10 cellular contexts compared by ENCODE assay signal in the genomic region with DNA sequence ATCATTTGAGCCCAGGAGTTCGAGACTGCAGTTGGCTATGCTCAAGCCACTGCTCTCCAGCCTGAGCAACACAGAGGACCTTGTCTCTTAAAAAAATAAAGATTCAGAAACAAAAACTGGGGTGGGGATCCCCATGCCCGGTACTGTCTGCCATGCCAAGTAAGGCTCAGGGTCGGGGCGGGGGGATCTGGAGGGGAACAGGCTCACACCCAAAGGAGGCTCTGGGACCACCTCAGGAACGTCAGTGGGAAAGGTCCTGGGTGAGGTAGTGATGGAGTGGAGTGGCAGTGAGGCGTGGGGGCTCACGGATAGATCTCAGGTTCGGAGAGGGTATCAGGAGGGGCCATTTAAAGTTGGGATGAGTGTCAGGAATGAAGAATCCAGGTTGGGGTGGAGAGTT. TPM values are rescaled to one million over a fixed set of nuclear protein-coding genes. Genes with fewer than 3 reads are reported as not detected.
DNase-seq lines count a peak whose midpoint lies in the region; ATAC-seq and TF ChIP-seq lines count a peak whose summit lies in the region.
"Had no signal": no experiment of that assay in that cellular context is flagged by ENCODE, and none has a peak within 500 bp of the region (broad histone marks: within the 10 kb centered on the region; RNA-seq: fewer than 3 reads in every experiment).

No MANE protein-coding gene starts in this region.

- H3K9ac ChIP-seq in BLaER1 (peak overlapping the region; percentile 68; the same call in 1 of the 2 replicates), Loucy (ENCODE audit: low read depth, low read length, poor library complexity, severe bottlenecking) (peak overlapping the region; percentile 95)

- peak overlapping the region; percentile 58 for H3K4me3 ChIP-seq in BLaER1
- H3K4me3 ChIP-seq in Loucy (ENCODE audit: low read length, poor library complexity, severe bottlenecking) = peak overlapping the region; percentile 89

- H3K9me3 ChIP-seq in BLaER1 = no peaks in the 10 kb centered on the region
- no peaks in the 10 kb centered on the region for H3K9me3 ChIP-seq in Loucy (ENCODE audit: insufficient read depth, low read depth, low read length)

- peaks cover 32% of the 10 kb centered on the region for H3K79me2 ChIP-seq in Loucy (ENCODE audit: insufficient read depth, low read length)

- H3K27me3 ChIP-seq in BLaER1 = no peaks in the 10 kb centered on the region
- H3K27me3 ChIP-seq in Loucy (ENCODE audit: insufficient read depth, low read length, poor library complexity, severe bottlenecking) = no peaks in the 10 kb centered on the region

- H3K4me3 Mint-ChIP-seq in endothelial cell (ENCODE audit: unreplicated experiment) = no peak overlapping the region
- H3K4me3 Mint-ChIP-seq in osteocyte (ENCODE audit: unreplicated experiment) = peak overlapping the region; percentile 78

- H3K27ac Mint-ChIP-seq in endothelial cell (ENCODE audit: unreplicated experiment) (peak overlapping the region; percentile 66), osteocyte (ENCODE audit: unreplicated experiment) (peak overlapping the region; percentile 99)

- TF ChIP-seq CTCF in Loucy (conservative IDR thresholded peaks at IDR 0.05; ENCODE audit: low read length) = no peak
- no peak for TF ChIP-seq CTCF in endothelial cell (IDR thresholded peaks at IDR 0.05; ENCODE audit: unreplicated experiment)
- no peak for TF ChIP-seq CTCF in osteocyte (IDR thresholded peaks at IDR 0.05)

- H3K36me3 ChIP-seq in BLaER1 (no peaks in the 10 kb centered on the region), Loucy (ENCODE audit: insufficient read depth, low read length) (peaks cover 13% of the 10 kb centered on the region; the same call in 1 of the 2 replicates)

- H2AFZ ChIP-seq in Loucy (ENCODE audit: low read length) = no peak overlapping the region

- H3K27me3 Mint-ChIP-seq in endothelial cell (ENCODE audit: unreplicated experiment) (peaks cover 14% of the 10 kb centered on the region), osteocyte (ENCODE audit: unreplicated experiment) (no peaks in the 10 kb centered on the region)

- peak overlapping the region; percentile 83 for H3K27ac ChIP-seq in BLaER1

- DNase-seq in endothelial cell (ENCODE audit: low spot score) = no peak
- DNase-seq in osteocyte (ENCODE audit: extremely low spot score, unreplicated experiment) = no peak
- DNase-seq in GF-D8 (lab: John Stamatoyannopoulos, UW) = no peak
- no peak for DNase-seq in mesenteric fat pad (ENCODE audit: low spot score)
- no peak for DNase-seq in hypothalamus (lab: John Stamatoyannopoulos, UW)
- DNase-seq: amniotic stem cell, T1000 had no signal

- H3K4me2 ChIP-seq in BLaER1 (peak overlapping the region; percentile 86), Loucy (ENCODE audit: low read depth, low read length, poor library complexity, severe bottlenecking) (peak overlapping the region; percentile 98)

- H3K9me2 ChIP-seq in Loucy (replicated peaks; ENCODE audit: low read depth, low read length) = no peaks in the 10 kb centered on the region

- H3K4me1 Mint-ChIP-seq in endothelial cell (ENCODE audit: unreplicated experiment) (peaks cover 31% of the 10 kb centered on the region), osteocyte (ENCODE audit: unreplicated experiment) (peaks cover 95% of the 10 kb centered on the region)

- ATAC-seq in SK-N-SH treated with all-trans-retinoic acid at 6 μM for 48 hours = no peak

- H3K4me1 ChIP-seq in BLaER1 = peaks cover 100% of the 10 kb centered on the region
- H3K4me1 ChIP-seq in Loucy (ENCODE audit: insufficient read depth, low read length, poor library complexity, severe bottlenecking) = peaks cover 82% of the 10 kb centered on the region

- H3K36me3 Mint-ChIP-seq in endothelial cell (ENCODE audit: low read depth, unreplicated experiment) (peaks cover 4% of the 10 kb centered on the region), osteocyte (ENCODE audit: unreplicated experiment) (no peaks in the 10 kb centered on the region)

- H3K9me3 Mint-ChIP-seq in endothelial cell (ENCODE audit: unreplicated experiment) = no peaks in the 10 kb centered on the region
- no peaks in the 10 kb centered on the region for H3K9me3 Mint-ChIP-seq in osteocyte (ENCODE audit: unreplicated experiment)

- H3F3A ChIP-seq in Loucy (ENCODE audit: low read depth) = peaks cover 13% of the 10 kb centered on the region

- H4K20me1 ChIP-seq in BLaER1 = no peaks in the 10 kb centered on the region
- peaks cover 25% of the 10 kb centered on the region for H4K20me1 ChIP-seq in Loucy (ENCODE audit: insufficient read depth, low read length, poor library complexity, severe bottlenecking)

TF ChIP-seq in SK-N-SH treated with all-trans-retinoic acid at 6 μM for 48 hours, 23 proteins besides CTCF, POLR2A, EP300 and RAD21:
- TF ChIP-seq ARNTL (CRISPR knock-in tag; IDR thresholded peaks at IDR 0.05; ENCODE audit: borderline replicate concordance, low read depth) = no peak
- TF ChIP-seq, protein P1, sequence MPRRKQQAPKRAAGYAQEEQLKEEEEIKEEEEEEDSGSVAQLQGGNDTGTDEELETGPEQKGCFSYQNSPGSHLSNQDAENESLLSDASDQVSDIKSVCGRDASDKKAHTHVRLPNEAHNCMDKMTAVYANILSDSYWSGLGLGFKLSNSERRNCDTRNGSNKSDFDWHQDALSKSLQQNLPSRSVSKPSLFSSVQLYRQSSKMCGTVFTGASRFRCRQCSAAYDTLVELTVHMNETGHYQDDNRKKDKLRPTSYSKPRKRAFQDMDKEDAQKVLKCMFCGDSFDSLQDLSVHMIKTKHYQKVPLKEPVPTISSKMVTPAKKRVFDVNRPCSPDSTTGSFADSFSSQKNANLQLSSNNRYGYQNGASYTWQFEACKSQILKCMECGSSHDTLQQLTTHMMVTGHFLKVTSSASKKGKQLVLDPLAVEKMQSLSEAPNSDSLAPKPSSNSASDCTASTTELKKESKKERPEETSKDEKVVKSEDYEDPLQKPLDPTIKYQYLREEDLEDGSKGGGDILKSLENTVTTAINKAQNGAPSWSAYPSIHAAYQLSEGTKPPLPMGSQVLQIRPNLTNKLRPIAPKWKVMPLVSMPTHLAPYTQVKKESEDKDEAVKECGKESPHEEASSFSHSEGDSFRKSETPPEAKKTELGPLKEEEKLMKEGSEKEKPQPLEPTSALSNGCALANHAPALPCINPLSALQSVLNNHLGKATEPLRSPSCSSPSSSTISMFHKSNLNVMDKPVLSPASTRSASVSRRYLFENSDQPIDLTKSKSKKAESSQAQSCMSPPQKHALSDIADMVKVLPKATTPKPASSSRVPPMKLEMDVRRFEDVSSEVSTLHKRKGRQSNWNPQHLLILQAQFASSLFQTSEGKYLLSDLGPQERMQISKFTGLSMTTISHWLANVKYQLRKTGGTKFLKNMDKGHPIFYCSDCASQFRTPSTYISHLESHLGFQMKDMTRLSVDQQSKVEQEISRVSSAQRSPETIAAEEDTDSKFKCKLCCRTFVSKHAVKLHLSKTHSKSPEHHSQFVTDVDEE (CRISPR knock-in tag; IDR thresholded peaks at IDR 0.05) = no peak

RNA-seq across cellular contexts. Expression of a gene that starts 0.8 kb away (rescaled TPM):
- 2.8 TPM for total RNA-seq in endothelial cell (ENCODE audit: unreplicated experiment)
- total RNA-seq in osteocyte = 337 and 353 TPM in 2 replicates
- total RNA-seq in mesenteric fat pad = 512 TPM

RNA-seq across cellular contexts. Expression of a gene that starts 2.7 kb away (rescaled TPM):
- total RNA-seq in endothelial cell (ENCODE audit: unreplicated experiment) (not detected), osteocyte (5.7 and 7.5 TPM in 2 replicates), mesenteric fat pad (2.2 TPM)

RNA-seq across cellular contexts. Expression of a gene that starts 5.6 kb away (rescaled TPM):
- not detected for total RNA-seq in endothelial cell (ENCODE audit: unreplicated experiment)
- 1.0 TPM in 1 of 2 replicates, not detected in the other for total RNA-seq in osteocyte
- not detected for total RNA-seq in mesenteric fat pad

RNA-seq across cellular contexts. Expression of a gene that starts 10.6 kb away (rescaled TPM):
- total RNA-seq in endothelial cell (ENCODE audit: unreplicated experiment) (11.9 TPM), osteocyte (0.99 and 1.1 TPM in 2 replicates), mesenteric fat pad (1,184 TPM)

RNA-seq across cellular contexts. Expression of a gene that starts 19.3 kb away (rescaled TPM):
- total RNA-seq in endothelial cell (ENCODE audit: unreplicated experiment) = not detected
- total RNA-seq in osteocyte = 8.9 and 11.7 TPM in 2 replicates
- 0.58 TPM for total RNA-seq in mesenteric fat pad

Comparison
In these comparisons a context has a peak if more than half of its experiments do, and no peak if none do; other contexts are left out.
1. RNA of a gene that starts 0.8 kb away (total RNA-seq): 512 TPM in mesenteric fat pad (single experiment) and 337 to 353 TPM in osteocyte; 2.8 TPM in endothelial cell (single experiment); every median in the first group is over 10 times any median in the second.